In genomic region chr4:79623125-79623905, GRCh38 we compare ENCODE assay signal across 11 cellular contexts.
DNase-seq lines count a peak whose midpoint lies in the region; ATAC-seq and TF ChIP-seq lines count a peak whose summit lies in the region.
"Had no signal": no experiment of that assay in that cellular context is flagged by ENCODE, and none has a peak within 500 bp of the region (broad histone marks: within the 10 kb centered on the region; RNA-seq: fewer than 3 reads in every experiment).

No MANE protein-coding gene starts in this region.

- TF ChIP-seq POLR2A in esophagus muscularis mucosa (IDR thresholded peaks at IDR 0.05; ENCODE audit: low read depth), result no peak

- TF ChIP-seq EP300 in esophagus muscularis mucosa (IDR thresholded peaks at IDR 0.05), result no peak

- peak; percentile 25 for DNase-seq in AG10803 (ENCODE audit: low read depth)
- peak; percentile 92 for DNase-seq in NCI-H1694 treated with DMSO at 0.1 percent for 48 hours (lab: John Stamatoyannopoulos, UW)
- no peak for DNase-seq in esophagus muscularis mucosa (ENCODE audit: extremely low spot score)
- DNase-seq in posterior cingulate gyrus, result peak in 6 of 10 donors; percentile 9 to 75 (median 38)
- DNase-seq in activated CD4-positive, alpha-beta T cell treated with anti-CD3 and anti-CD28 coated beads for 4 hours, result no peak
- DNase-seq in GM19238 (ENCODE audit: insufficient read length, low spot score), result no peak
- DNase-seq in HPDE6-E6E7 (ENCODE audit: extremely low spot score), result no peak
- DNase-seq: effector CD4-positive, alpha-beta T cell; T-helper 9 cell had no signal

- no peaks in the 10 kb centered on the region for H3K9me3 ChIP-seq in esophagus muscularis mucosa

- ATAC-seq in HG02610 (IDR thresholded peaks at IDR 0.05; ENCODE audit: unreplicated experiment), result no peak
- ATAC-seq: Panc1 had no signal

- TF ChIP-seq CTCF in AG10803 (conservative IDR thresholded peaks at IDR 0.05; ENCODE audit: low read length) (no peak), esophagus muscularis mucosa (IDR thresholded peaks at IDR 0.05) (no peak)

- 47% methylated on average over 12 of the region's 12 CpGs for WGBS in esophagus muscularis mucosa

- no peaks in the 10 kb centered on the region for H3K27me3 ChIP-seq in esophagus muscularis mucosa

- H3K4me1 ChIP-seq in esophagus muscularis mucosa, result peaks cover 7 to 57% (median 43%) of the 10 kb centered on the region in 4 donors

- intact Hi-C loops in esophagus muscularis mucosa (cut with DNase I), result no loop called here
- intact Hi-C loops in posterior cingulate gyrus (cut with DNase I), result no loop called here

- H3K27ac ChIP-seq in esophagus muscularis mucosa (replicated peaks in 1 of 4), result peak overlapping the region; percentile 70 to 80 (median 74)

- no peaks in the 10 kb centered on the region for H3K36me3 ChIP-seq in esophagus muscularis mucosa

- H3K4me3 ChIP-seq in AG10803 (ENCODE audit: low read length) (peak overlapping the region; percentile 5), esophagus muscularis mucosa (peak overlapping the region; percentile 3 to 38 (median 28))

Comparison
In these comparisons a context has a peak if more than half of its experiments do, and no peak if none do; other contexts are left out.
1. DNase-seq: peak in AG10803 (single experiment), NCI-H1694 treated with DMSO at 0.1 percent for 48 hours (single experiment) and posterior cingulate gyrus (6 of 10); none in esophagus muscularis mucosa (single experiment), activated CD4-positive, alpha-beta T cell treated with anti-CD3 and anti-CD28 coated beads for 4 hours (0 of 2), GM19238 (single experiment) and HPDE6-E6E7 (single experiment).